25 cellular contexts compared by ENCODE assay signal in the genomic region with DNA sequence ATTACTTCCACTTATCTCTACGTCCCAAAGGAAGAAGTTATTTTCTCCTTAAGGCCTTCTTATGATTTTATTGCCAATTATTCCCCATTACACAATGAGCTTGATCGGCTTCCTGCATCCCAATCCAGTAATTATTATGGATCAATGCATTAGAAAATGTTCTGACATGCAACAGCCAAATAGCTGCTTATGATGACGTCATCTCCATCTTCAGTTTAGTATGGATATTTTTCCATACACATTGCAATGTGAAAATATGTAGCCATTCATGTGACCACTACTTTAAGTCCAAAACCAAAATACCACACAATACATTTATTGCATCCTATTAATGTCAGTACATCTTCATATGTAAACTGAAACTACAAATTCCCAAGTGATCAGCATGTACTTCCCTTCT.
A peak's percentile ranks its signal among the peaks of the same experiment; 100 is the strongest.
DNase-seq lines count a peak whose midpoint lies in the region; ATAC-seq, FAIRE-seq and TF ChIP-seq lines count a peak whose summit lies in the region.
"Had no signal": no experiment of that assay in that cellular context is flagged by ENCODE, and none has a peak within 500 bp of the region (broad histone marks: within the 10 kb centered on the region; RNA-seq: fewer than 3 reads in every experiment).

No MANE protein-coding gene starts in this region.

- H3K9me3 ChIP-seq in A549 = no peaks in the 10 kb centered on the region
- H3K9me3 ChIP-seq in HEK293 (ENCODE audit: control insufficient read depth, insufficient read depth, low read depth, low read length) = no peaks in the 10 kb centered on the region
- H3K9me3 ChIP-seq in K562 (replicated peaks; ENCODE audit: control insufficient read depth, insufficient read depth, low read depth, low read length) = no peaks in the 10 kb centered on the region
- H3K9me3 ChIP-seq: BLaER1 treated with 17β-estradiol and CSF1 and Interleukin-3, amounts not matched to agents 10 nM and 100 nM; Caco-2 had no signal

- H3K4me3 ChIP-seq in A549 (no peak overlapping the region), HEK293 (ENCODE audit: low read depth, low read length) (no peak overlapping the region), K562 (no peak overlapping the region)
- H3K4me3 ChIP-seq: BLaER1 treated with 17β-estradiol and CSF1 and Interleukin-3, amounts not matched to agents 10 nM and 100 nM had no signal

- H3K27ac ChIP-seq in A549 (no peak overlapping the region), HEK293 (ENCODE audit: extremely low read depth, low read depth, low read length) (no peak overlapping the region), K562 (ENCODE audit: extremely low read depth, low read depth, low read length) (no peak overlapping the region)
- H3K27ac ChIP-seq: BLaER1 treated with 17β-estradiol and CSF1 and Interleukin-3, amounts not matched to agents 10 nM and 100 nM; C4-2B had no signal

- ATAC-seq in A549 = no peak
- ATAC-seq in K562 = no peak
- ATAC-seq in sciatic nerve = no peak
- ATAC-seq: CD8-positive, alpha-beta T cell had no signal

- FAIRE-seq in A549 (lab: Jason Lieb, UNC) (no peak), D721Med (lab: Jason Lieb, UNC) (peak; percentile 77), K562 (lab: Jason Lieb, UNC) (no peak)
- FAIRE-seq: A204.1, GM12891, GM19239 had no signal

- H3K9ac ChIP-seq in K562 (ENCODE audit: insufficient read depth in 1 of 2, low read depth in 2 of 2, low read length in 2 of 2) = no peak overlapping the region
- H3K9ac ChIP-seq: BLaER1 treated with 17β-estradiol and CSF1 and Interleukin-3, amounts not matched to agents 10 nM and 100 nM had no signal

- no peaks in the 10 kb centered on the region for H3K27me3 ChIP-seq in K562 (ENCODE audit: control insufficient read depth in 2 of 2, insufficient read depth in 2 of 2, low read length in 2 of 2)

- H3K4me2 ChIP-seq in A549 = no peak overlapping the region
- no peak overlapping the region for H3K4me2 ChIP-seq in K562 (ENCODE audit: insufficient read depth, low read length)
- H3K4me2 ChIP-seq: BLaER1 treated with 17β-estradiol and CSF1 and Interleukin-3, amounts not matched to agents 10 nM and 100 nM had no signal

- no peak overlapping the region for H2AFZ ChIP-seq in K562 (ENCODE audit: low read depth, low read length)

- H3K9me1 ChIP-seq in K562 (ENCODE audit: control insufficient read depth, insufficient read depth, low read length) = no peaks in the 10 kb centered on the region

- no peak for TF ChIP-seq CTCF in A549 (IDR thresholded peaks at IDR 0.05)
- TF ChIP-seq CTCF in D721Med (IDR thresholded peaks at IDR 0.05; ENCODE audit: insufficient read depth, missing control alignments) = no peak
- no peak for TF ChIP-seq CTCF in HEK293 (tag by site-specific recombination; IDR thresholded peaks at IDR 0.05)
- no peak for TF ChIP-seq CTCF in K562 (IDR thresholded peaks at IDR 0.05 in 2 of 3, conservative IDR thresholded peaks at IDR 0.05 in 1 of 3; ENCODE audit: insufficient read depth in 2 of 3, low read depth in 1 of 3, low read length in 3 of 3)

- no peak for DNase-seq in A549 (ENCODE audit: low read depth in 1 of 2, low spot score in 1 of 2)
- DNase-seq in D721Med (ENCODE audit: insufficient read length, low spot score) = no peak
- DNase-seq in K562 (ENCODE audit: extremely low read depth in 1 of 4, low spot score in 3 of 4) = no peak
- DNase-seq in foreskin melanocyte = no peak
- DNase-seq in posterior vena cava (ENCODE audit: low spot score) = no peak
- no peak for DNase-seq in sciatic nerve (ENCODE audit: low spot score)
- DNase-seq: 8988T; AML-193; Caco-2; Calu3; CD4-positive, alpha-beta T cell; CD8-positive, alpha-beta T cell; DMS 273 treated with DMSO at 0.1 percent for 48 hours; DMS153; DMS53; DMS79; DND-41; EL; GDM1 had no signal

- intact Hi-C loops in K562 (cut with micrococcal nuclease) = no loop called here
- intact Hi-C loops in posterior vena cava (cut with DNase I) = no loop called here
- intact Hi-C loops in sciatic nerve (cut with DNase I) = no loop called here

- in situ Hi-C loops in K562 (cut with MboI) = no loop called here

- TF ChIP-seq RAD21 in A549 (conservative IDR thresholded peaks at IDR 0.05 in 1 of 2, IDR thresholded peaks at IDR 0.05 in 1 of 2) (no peak), K562 (CRISPR knock-in tag; conservative IDR thresholded peaks at IDR 0.05 in 1 of 2, IDR thresholded peaks at IDR 0.05 in 1 of 2) (no peak)

- no peaks in the 10 kb centered on the region for H3K79me2 ChIP-seq in K562 (ENCODE audit: control insufficient read depth, insufficient read depth, low read length)

- TF ChIP-seq EP300 in A549 (IDR thresholded peaks at IDR 0.05) (no peak), K562 (IDR thresholded peaks at IDR 0.05; ENCODE audit: low read length) (no peak)

- H3K4me1 ChIP-seq in A549 = no peaks in the 10 kb centered on the region
- H3K4me1 ChIP-seq in HEK293 (ENCODE audit: control insufficient read depth, insufficient read depth, low read length) = no peaks in the 10 kb centered on the region
- H3K4me1 ChIP-seq in K562 (replicated peaks in 1 of 2; ENCODE audit: control insufficient read depth in 2 of 2, insufficient read depth in 2 of 2, low read length in 2 of 2) = no peaks in the 10 kb centered on the region
- H3K4me1 ChIP-seq: Caco-2 had no signal

- POLR2A ChIA-PET in A549 (lab: Yijun Ruan, JAX) = no interaction called here
- POLR2A ChIA-PET in HEK293 (lab: Yijun Ruan, JAX) = no interaction called here
- POLR2A ChIA-PET in K562 (lab: Yijun Ruan, JAX) = no interaction called here

- no TSS peak for BruUV-seq in K562 (replicated peaks; lab: Mats Ljungman, UMichigan)

- CTCF ChIA-PET in A549 (lab: Yijun Ruan, JAX) = no interaction called here
- CTCF ChIA-PET in HEK293 (lab: Yijun Ruan, JAX) = no interaction called here
- CTCF ChIA-PET in K562 (lab: Yijun Ruan, JAX; ENCODE audit: low intra/inter-chr PET ratio) = no interaction called here

- no peaks in the 10 kb centered on the region for H3K36me3 ChIP-seq in HEK293 (ENCODE audit: control insufficient read depth in 2 of 2, insufficient read depth in 1 of 2, low read length in 2 of 2)
- no peaks in the 10 kb centered on the region for H3K36me3 ChIP-seq in K562 (ENCODE audit: control insufficient read depth, insufficient read depth, low read length)
- H3K36me3 ChIP-seq: BLaER1 treated with 17β-estradiol and CSF1 and Interleukin-3, amounts not matched to agents 10 nM and 100 nM had no signal

- H4K20me1 ChIP-seq in K562 (replicated peaks; ENCODE audit: control insufficient read depth, insufficient read depth, low read length) = no peaks in the 10 kb centered on the region
- H4K20me1 ChIP-seq: BLaER1 treated with 17β-estradiol and CSF1 and Interleukin-3, amounts not matched to agents 10 nM and 100 nM had no signal

- WGBS in A549 (ENCODE audit: missing lambda C conversion rate) = 2% methylated on average over 3 of the region's 3 CpGs
- WGBS in K562 (ENCODE audit: insufficient coverage, low coverage, missing lambda C conversion rate) = 3% methylated on average over 3 of the region's 3 CpGs

- no peak for TF ChIP-seq POLR2A in A549 (IDR thresholded peaks at IDR 0.05; ENCODE audit: low read length)
- no peak for TF ChIP-seq POLR2A in K562 (conservative IDR thresholded peaks at IDR 0.05)

TF ChIP-seq in A549, 52 proteins besides CTCF, POLR2A, EP300 and RAD21:
- TF ChIP-seq BHLHE40 (IDR thresholded peaks at IDR 0.05; ENCODE audit: low read depth, low read length) (no peak), FOSL2 (IDR thresholded peaks at IDR 0.05) (no peak), FOSL2 (CRISPR knock-in tag; IDR thresholded peaks at IDR 0.05) (peak; percentile 40)

TF ChIP-seq in HEK293, 187 proteins besides CTCF, POLR2A, EP300 and RAD21:
- TF ChIP-seq ZSCAN30 (tag by site-specific recombination; IDR thresholded peaks at IDR 0.05) = no peak
- TF ChIP-seq, protein P1, sequence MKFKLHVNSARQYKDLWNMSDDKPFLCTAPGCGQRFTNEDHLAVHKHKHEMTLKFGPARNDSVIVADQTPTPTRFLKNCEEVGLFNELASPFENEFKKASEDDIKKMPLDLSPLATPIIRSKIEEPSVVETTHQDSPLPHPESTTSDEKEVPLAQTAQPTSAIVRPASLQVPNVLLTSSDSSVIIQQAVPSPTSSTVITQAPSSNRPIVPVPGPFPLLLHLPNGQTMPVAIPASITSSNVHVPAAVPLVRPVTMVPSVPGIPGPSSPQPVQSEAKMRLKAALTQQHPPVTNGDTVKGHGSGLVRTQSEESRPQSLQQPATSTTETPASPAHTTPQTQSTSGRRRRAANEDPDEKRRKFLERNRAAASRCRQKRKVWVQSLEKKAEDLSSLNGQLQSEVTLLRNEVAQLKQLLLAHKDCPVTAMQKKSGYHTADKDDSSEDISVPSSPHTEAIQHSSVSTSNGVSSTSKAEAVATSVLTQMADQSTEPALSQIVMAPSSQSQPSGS (tag by site-specific recombination; IDR thresholded peaks at IDR 0.05; ENCODE audit: low read depth) = peak; percentile 81

TF ChIP-seq in K562, 482 proteins besides CTCF, POLR2A, EP300 and RAD21 (continues in another document):
- TF ChIP-seq, protein P2, sequence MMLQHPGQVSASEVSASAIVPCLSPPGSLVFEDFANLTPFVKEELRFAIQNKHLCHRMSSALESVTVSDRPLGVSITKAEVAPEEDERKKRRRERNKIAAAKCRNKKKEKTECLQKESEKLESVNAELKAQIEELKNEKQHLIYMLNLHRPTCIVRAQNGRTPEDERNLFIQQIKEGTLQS (IDR thresholded peaks at IDR 0.05) = peak; percentile 88
- TF ChIP-seq, protein P2 (CRISPR knock-in tag; conservative IDR thresholded peaks at IDR 0.05) = no peak
- TF ChIP-seq JUND (IDR thresholded peaks at IDR 0.05; ENCODE audit: borderline replicate concordance, low read depth, low read length) (peak; percentile 71), JUND (tag; IDR thresholded peaks at IDR 0.05; ENCODE audit: borderline replicate concordance, low read depth, low read length) (peak; percentile 79; the same call in 1 of the 3 replicates)
- TF ChIP-seq, protein P1 (CRISPR knock-in tag; IDR thresholded peaks at IDR 0.05) = peak; percentile 26; the same call in 1 of the 2 replicates
